ENCODE assay signal across 8 cellular contexts in the genomic region with DNA sequence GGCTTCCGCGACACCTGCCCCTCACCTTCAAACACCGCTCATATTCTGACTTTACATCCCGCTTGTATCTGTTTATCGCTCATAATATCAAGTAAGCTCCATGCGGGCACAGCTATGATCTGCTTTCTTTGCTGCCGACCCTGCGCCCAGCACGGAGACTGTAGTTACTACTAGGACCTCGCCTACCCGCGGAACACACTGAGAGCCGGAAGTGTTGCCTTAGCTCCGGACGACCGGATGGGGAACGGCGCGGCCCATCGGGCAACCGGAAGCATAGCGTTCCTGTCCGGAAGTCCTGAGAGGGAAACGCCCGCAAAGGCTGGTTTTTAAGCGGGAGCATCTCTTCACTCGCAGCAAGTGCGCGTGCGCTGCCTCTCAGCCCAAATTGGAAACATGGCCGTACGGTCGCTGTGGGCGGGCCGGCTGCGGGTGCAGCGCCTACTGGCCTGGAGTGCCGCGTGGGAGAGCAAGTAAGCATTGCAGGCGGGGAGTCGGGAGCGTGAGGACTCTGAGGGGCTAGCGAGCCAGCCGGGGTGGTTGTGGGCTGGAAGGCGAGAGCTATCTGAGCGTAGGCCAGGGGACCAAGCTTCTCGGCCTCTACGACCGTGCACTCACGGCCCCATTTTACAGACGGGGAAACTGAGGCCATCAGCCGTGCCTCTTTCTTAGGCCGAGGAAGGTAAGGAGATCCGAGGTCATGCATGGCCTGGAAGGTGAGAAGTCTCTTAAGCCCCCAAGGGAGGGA. TPM values are rescaled to one million over a fixed set of nuclear protein-coding genes. Genes with fewer than 3 reads are reported as not detected.
A peak's percentile ranks its signal among the peaks of the same experiment; 100 is the strongest.
DNase-seq lines count a peak whose midpoint lies in the region; ATAC-seq and TF ChIP-seq lines count a peak whose summit lies in the region.

A gene with protein sequence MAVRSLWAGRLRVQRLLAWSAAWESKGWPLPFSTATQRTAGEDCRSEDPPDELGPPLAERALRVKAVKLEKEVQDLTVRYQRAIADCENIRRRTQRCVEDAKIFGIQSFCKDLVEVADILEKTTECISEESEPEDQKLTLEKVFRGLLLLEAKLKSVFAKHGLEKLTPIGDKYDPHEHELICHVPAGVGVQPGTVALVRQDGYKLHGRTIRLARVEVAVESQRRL (plus strand): TSS at position 353 of the 745 bp plus-strand sequence. CDS start 41 bp downstream, at position 394.

- H3K27me3 ChIP-seq in A673 (replicated peaks; ENCODE audit: insufficient read depth, low read depth, low read length, poor library complexity) (peaks cover 10% of the 10 kb centered on the region), mammary epithelial cell (ENCODE audit: insufficient read depth, low read length) (no peaks in the 10 kb centered on the region), smooth muscle cell (ENCODE audit: low read depth) (peaks cover 8% of the 10 kb centered on the region)

- H3K4me1 ChIP-seq in A673 (ENCODE audit: insufficient read depth, low read length, poor library complexity, severe bottlenecking) (peaks cover 4% of the 10 kb centered on the region), mammary epithelial cell (ENCODE audit: insufficient read depth, low read length) (peaks cover 22% of the 10 kb centered on the region), smooth muscle cell (ENCODE audit: low read depth) (peaks cover 11% of the 10 kb centered on the region)

- peak within 1 kb of the TSS; percentile 95 for H3K4me2 ChIP-seq in mammary epithelial cell (ENCODE audit: insufficient read depth, low read depth, low read length)
- peak within 1 kb of the TSS; percentile 93 for H3K4me2 ChIP-seq in smooth muscle cell

- peaks cover 4% of the 10 kb centered on the region for H3F3A ChIP-seq in smooth muscle cell (ENCODE audit: low read depth)

- POLR2A ChIA-PET in A673 (lab: Charles Lee; ENCODE audit: low non-redundant PET), result interaction anchor here (1.0 kb wide), 1 partner anchor 12 kb away, joined by 4 read pairs; a partner anchor contains a TSS

- peak within 1 kb of the TSS; percentile 94 for H3K9ac ChIP-seq in mammary epithelial cell (ENCODE audit: insufficient read depth, low read length)
- peak within 1 kb of the TSS; percentile 50 for H3K9ac ChIP-seq in smooth muscle cell (ENCODE audit: low read depth)

- in situ Hi-C loops in mammary epithelial cell (cut with MboI; ENCODE audit: low sequenced_read_pairs in 2 of 2), result no loop called here

- DNase-seq in A673 (ENCODE audit: low spot score) (peak; percentile 98), NCI-H2196 treated with DMSO at 0.1 percent for 48 hours (lab: John Stamatoyannopoulos, UW; ENCODE audit: unreplicated experiment) (peak; percentile 96), mammary epithelial cell (peak; percentile 95), iPS-NIHi11 (ENCODE audit: low spot score) (peak; percentile 97), smooth muscle cell (lab: John Stamatoyannopoulos, UW; ENCODE audit: unreplicated experiment) (peak; percentile 76)

- H4K20me1 ChIP-seq in mammary epithelial cell (ENCODE audit: insufficient read depth, low read length) (no peaks in the 10 kb centered on the region), smooth muscle cell (ENCODE audit: low read depth) (no peaks in the 10 kb centered on the region)

- dilution Hi-C loops in mammary epithelial cell (cut with HindIII; ENCODE audit: low sequenced_read_pairs), result no loop called here

- CTCF ChIA-PET in A673 (lab: Charles Lee), result interaction anchor here (0.8 kb wide), 1 partner anchor 37 kb away, joined by 4 read pairs; no protein-coding TSS in a partner anchor
- CTCF ChIA-PET in mammary epithelial cell (lab: Charles Lee; ENCODE audit: low non-redundant PET), result no interaction called here

- intact Hi-C loops in A673 (cut with micrococcal nuclease; ENCODE audit: unreplicated experiment), result no loop called here
- intact Hi-C loops in mammary epithelial cell (cut with micrococcal nuclease), result loop anchor here (1.0 kb wide), 2 partner anchors 28 to 76 kb away; no protein-coding TSS in a partner anchor

- TF ChIP-seq CTCF in A673 (conservative IDR thresholded peaks at IDR 0.05; ENCODE audit: low read depth, low read length) (no peak), VCaP (conservative IDR thresholded peaks at IDR 0.05) (no peak), mammary epithelial cell (conservative IDR thresholded peaks at IDR 0.05 in 1 of 2, IDR thresholded peaks at IDR 0.05 in 1 of 2; ENCODE audit: extremely low read depth in 1 of 2, insufficient read depth in 1 of 2, low read depth in 1 of 2, low read length in 2 of 2) (no peak), smooth muscle cell (IDR thresholded peaks at IDR 0.05; ENCODE audit: borderline replicate concordance, insufficient read depth, poor library complexity, severe bottlenecking) (no peak)

- H3K9me3 ChIP-seq in A673 (ENCODE audit: low read depth, low read length, poor library complexity, severe bottlenecking) (no peaks in the 10 kb centered on the region), mammary epithelial cell (replicated peaks; ENCODE audit: insufficient read depth, low read length) (no peaks in the 10 kb centered on the region), smooth muscle cell (replicated peaks; ENCODE audit: low read depth) (no peaks in the 10 kb centered on the region)

- H3K36me3 ChIP-seq in A673 (ENCODE audit: insufficient read depth, low read length, poor library complexity, severe bottlenecking) (peaks cover 34% of the 10 kb centered on the region), mammary epithelial cell (ENCODE audit: insufficient read depth, low read length) (peaks cover 27% of the 10 kb centered on the region), smooth muscle cell (ENCODE audit: low read depth) (peaks cover 3% of the 10 kb centered on the region)

- H2AFZ ChIP-seq in mammary epithelial cell (ENCODE audit: low read depth, low read length) (peak within 1 kb of the TSS; percentile 93), smooth muscle cell (ENCODE audit: low read depth) (peak within 1 kb of the TSS; percentile 96)

- peak within 1 kb of the TSS; percentile 67 for H3K4me3 ChIP-seq in A673 (ENCODE audit: low read depth, low read length, poor library complexity, severe bottlenecking)
- H3K4me3 ChIP-seq in mammary epithelial cell (replicated peaks in 1 of 3; ENCODE audit: insufficient read depth in 1 of 3, low read depth in 2 of 3, low read length in 3 of 3), result peak within 1 kb of the TSS; percentile 77 to 99 (median 98)
- peak within 1 kb of the TSS; percentile 71 for H3K4me3 ChIP-seq in smooth muscle cell

- H3K79me2 ChIP-seq in mammary epithelial cell (ENCODE audit: insufficient read depth, low read length) (peaks cover 48% of the 10 kb centered on the region), smooth muscle cell (ENCODE audit: low read depth) (peaks cover 26% of the 10 kb centered on the region)

- BruUV-seq in A673 (replicated peaks; lab: Mats Ljungman, UMichigan) (no TSS peak), mammary epithelial cell (replicated peaks; lab: Mats Ljungman, UMichigan) (TSS peak; percentile 36)

- 2% methylated on average over 37 of the region's 54 CpGs for WGBS in mammary epithelial cell (ENCODE audit: low coverage, missing lambda C conversion rate)
- WGBS in smooth muscle cell (ENCODE audit: low lambda C conversion rate), result under 1% methylated on average over 54 of the region's 54 CpGs

- ATAC-seq in GM18867 (IDR thresholded peaks at IDR 0.05; ENCODE audit: unreplicated experiment) (peak; percentile 98), HG03103 (IDR thresholded peaks at IDR 0.05; ENCODE audit: low read depth, unreplicated experiment) (peak; percentile 98)

- H3K27ac ChIP-seq in A673 (ENCODE audit: low read depth, low read length, poor library complexity, severe bottlenecking) (peak within 1 kb of the TSS; percentile 83), VCaP (peak within 1 kb of the TSS; percentile 93), mammary epithelial cell (ENCODE audit: insufficient read depth, low read depth, low read length) (peak within 1 kb of the TSS; percentile 85), smooth muscle cell (ENCODE audit: low read depth) (peak within 1 kb of the TSS; percentile 31)

RNA-seq across cellular contexts. Expression of the gene that starts here (rescaled TPM):
- total RNA-seq in A673 (2021) (33.2 and 37.2 TPM in 2 replicates), mammary epithelial cell (10 to 100 TPM; 50.2 to 61.6 TPM), smooth muscle cell (13.0 and 21.7 TPM in 2 replicates)
- polyA plus RNA-seq in mammary epithelial cell (13.0 TPM), smooth muscle cell (4.6 and 5.2 TPM in 2 replicates)
- 27.5 TPM for polyA minus RNA-seq in mammary epithelial cell

Comparison
In these comparisons a context has a peak if more than half of its experiments do, and no peak if none do; other contexts are left out.
1. Peak in every context shown above with its lines: DNase-seq, ATAC-seq, H3K4me3 ChIP-seq and H3K27ac ChIP-seq.
2. H3K27ac ChIP-seq: peak in every context shown above with its lines; median percentile 93 in VCaP; 85 in mammary epithelial cell; 83 in A673; 31 in smooth muscle cell.